32 cellular contexts compared by ENCODE assay signal in the genomic region with DNA sequence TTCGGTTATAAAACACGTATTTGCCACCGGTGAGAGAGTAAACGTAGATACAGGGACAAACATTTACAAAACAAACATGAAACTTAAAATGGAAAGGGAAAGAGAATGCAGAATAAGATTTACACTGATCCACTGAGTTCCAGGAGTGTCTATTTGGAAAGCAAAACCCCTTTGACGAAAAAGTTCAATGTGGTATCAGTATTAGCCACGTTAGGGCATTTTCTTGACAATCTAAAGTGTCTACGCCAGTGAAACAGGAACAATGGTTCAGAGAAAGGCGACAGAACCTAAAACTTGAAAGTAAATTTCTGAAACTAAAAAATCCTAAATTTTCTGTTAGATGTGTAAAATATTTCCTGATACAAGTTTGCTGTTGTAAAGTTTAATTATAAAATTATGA.
"Had no signal": no experiment of that assay in that cellular context is flagged by ENCODE, and none has a peak within 500 bp of the region (broad histone marks: within the 10 kb centered on the region; RNA-seq: fewer than 3 reads in every experiment).

No MANE protein-coding gene starts in this region.

- DNase-seq: activated CD4-positive, alpha-beta memory T cell treated with anti-CD3 and anti-CD28 coated beads, Interleukin-2, amount 10 ng/mL, durations not matched to agents 7 days and 5 days; activated CD4-positive, alpha-beta T cell treated with anti-CD3 and anti-CD28 coated beads for 1 hour; activated CD4-positive, alpha-beta T cell treated with anti-CD3 and anti-CD28 coated beads for 4 hours; activated CD4-positive, alpha-beta T cell treated with anti-CD3 and anti-CD28 coated beads, Interleukin-2, amount 10 ng/mL, durations not matched to agents 7 days and 5 days; activated CD4-positive, alpha-beta T cell treated with anti-CD3 and anti-CD28 coated beads, Interleukin-2, amount 50 U/mL, for 4 hours; activated CD8-positive, alpha-beta memory T cell treated with anti-CD3 and anti-CD28 coated beads, Interleukin-2, amount 50 U/mL, for 48 hours; activated gamma-delta T cell; activated naive CD4-positive, alpha-beta T cell; activated naive CD4-positive, alpha-beta T cell treated with anti-CD3 and anti-CD28 coated beads, Interleukin-2, amount 10 ng/mL, durations not matched to agents 7 days and 5 days; activated naive CD8-positive, alpha-beta T cell treated with anti-CD3 and anti-CD28 coated beads, Interleukin-2, amount 10 ng/mL, durations not matched to agents 7 days and 5 days; activated T-cell treated with anti-CD3 and anti-CD28 coated beads for 4 hours; activated T-cell treated with anti-CD3 and anti-CD28 coated beads, Interleukin-2, amount 50 U/mL, for 24 hours; activated T-cell treated with anti-CD3 and anti-CD28 coated beads, Interleukin-2, amount 50 U/mL, for 72 hours; central memory CD4-positive, alpha-beta T cell; cerebellar nuclear complex; colonic mucosa; dorsolateral prefrontal cortex; effector memory CD4-positive, alpha-beta T cell; endodermal cell; foreskin keratinocyte; gastrocnemius medialis; glutamatergic neuron; heart left ventricle; T-helper 2 cell had no signal

- H3K27ac ChIP-seq: ascending aorta, breast epithelium, cardiac muscle cell, colonic mucosa, dorsolateral prefrontal cortex, foreskin keratinocyte, gastrocnemius medialis, heart left ventricle, hepatocyte, VCaP had no signal

- H3K4me2 ChIP-seq: hepatocyte had no signal

- H2AFZ ChIP-seq: hepatocyte had no signal

- H3K9me3 ChIP-seq: ascending aorta, breast epithelium, colonic mucosa, gastrocnemius medialis, heart left ventricle had no signal

- ATAC-seq: activated naive CD4-positive, alpha-beta T cell treated with anti-CD3 and anti-CD28 coated beads, Interleukin-2, amount 50 U/mL, for 72 hours; activated T-cell treated with anti-CD3 and anti-CD28 coated beads, Interleukin-2, amount 50 U/mL, for 72 hours; esophagus mucosa; foreskin keratinocyte; gastrocnemius medialis; heart left ventricle; WTC11 had no signal

- H3K36me3 ChIP-seq: ascending aorta, breast epithelium, cardiac muscle cell, colonic mucosa, gastrocnemius medialis, heart left ventricle had no signal

- H3K4me1 ChIP-seq: ascending aorta, breast epithelium, colonic mucosa, gastrocnemius medialis had no signal

- H3K4me3 ChIP-seq: ascending aorta, breast epithelium, cardiac muscle cell, colonic mucosa, dorsolateral prefrontal cortex, gastrocnemius medialis, heart left ventricle, hepatocyte had no signal

- H3K27me3 ChIP-seq: ascending aorta, breast epithelium, colonic mucosa, foreskin keratinocyte, gastrocnemius medialis, heart left ventricle, hepatocyte had no signal
